Comparison of ENCODE assay signal across 1 cellular context in the genomic region with DNA sequence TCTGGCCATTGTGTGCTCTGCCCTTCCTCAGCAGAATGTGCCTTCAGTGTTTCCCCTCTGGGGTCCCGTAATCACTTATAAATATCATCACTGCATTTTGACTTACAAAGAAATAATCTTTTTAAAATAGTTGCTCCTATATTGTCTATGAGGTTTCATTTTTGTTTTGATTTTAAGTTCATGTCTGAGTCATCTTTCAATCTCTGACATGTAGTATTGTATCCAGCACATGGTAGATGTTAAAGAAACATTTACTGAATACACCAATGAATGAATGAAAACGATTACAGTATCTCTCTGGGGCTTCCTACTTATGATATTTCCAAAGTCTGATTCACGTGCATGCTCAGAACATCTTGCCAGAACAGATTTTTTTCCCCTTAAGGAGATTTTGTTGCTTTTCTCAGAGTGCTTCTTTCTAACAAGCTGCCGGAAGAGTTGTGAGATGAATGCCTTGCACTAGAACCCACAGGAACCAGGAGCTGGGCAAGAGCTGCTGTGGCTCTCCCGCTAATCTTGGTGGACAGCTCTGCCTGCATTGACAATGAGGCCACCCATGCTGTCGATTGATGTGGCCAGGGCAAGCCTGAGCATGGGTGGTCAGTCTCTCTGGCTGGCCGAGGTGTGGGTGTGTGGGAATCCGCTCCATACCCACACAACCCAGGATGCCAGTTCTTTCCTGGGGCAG.
TF ChIP-seq lines count a peak whose summit lies in the region.

No MANE protein-coding gene starts in this region.

TF ChIP-seq in H1, 55 proteins besides CTCF, POLR2A, EP300 and RAD21:
- TF ChIP-seq TAF7 (optimal IDR thresholded peaks at IDR 0.05; ENCODE audit: borderline replicate concordance, low read depth, low read length) (no peak), EZH2 (IDR thresholded peaks at IDR 0.05; ENCODE audit: low read depth, low read length, severe bottlenecking) (no peak), RBBP5 (IDR thresholded peaks at IDR 0.05; ENCODE audit: borderline replicate concordance, low read depth, low read length) (no peak), SP4 (IDR thresholded peaks at IDR 0.05; ENCODE audit: low read length) (no peak), KDM5A (IDR thresholded peaks at IDR 0.05; ENCODE audit: low read length) (no peak), SIRT6 (IDR thresholded peaks at IDR 0.05; ENCODE audit: low read length) (no peak), SP2 (IDR thresholded peaks at IDR 0.05; ENCODE audit: low read length) (no peak), HDAC2 (IDR thresholded peaks at IDR 0.05; ENCODE audit: borderline replicate concordance in 1 of 2, low read depth in 2 of 2, low read length in 2 of 2) (no peak)
- TF ChIP-seq, protein P1, sequence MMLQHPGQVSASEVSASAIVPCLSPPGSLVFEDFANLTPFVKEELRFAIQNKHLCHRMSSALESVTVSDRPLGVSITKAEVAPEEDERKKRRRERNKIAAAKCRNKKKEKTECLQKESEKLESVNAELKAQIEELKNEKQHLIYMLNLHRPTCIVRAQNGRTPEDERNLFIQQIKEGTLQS (IDR thresholded peaks at IDR 0.05; ENCODE audit: insufficient read depth, low read depth, low read length): no peak
- TF ChIP-seq, protein P2, sequence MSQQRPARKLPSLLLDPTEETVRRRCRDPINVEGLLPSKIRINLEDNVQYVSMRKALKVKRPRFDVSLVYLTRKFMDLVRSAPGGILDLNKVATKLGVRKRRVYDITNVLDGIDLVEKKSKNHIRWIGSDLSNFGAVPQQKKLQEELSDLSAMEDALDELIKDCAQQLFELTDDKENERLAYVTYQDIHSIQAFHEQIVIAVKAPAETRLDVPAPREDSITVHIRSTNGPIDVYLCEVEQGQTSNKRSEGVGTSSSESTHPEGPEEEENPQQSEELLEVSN (IDR thresholded peaks at IDR 0.05): no peak
TF ChIP-seq in H1: peak in this region for 0.
